Comparison of ENCODE assay signal across 1 cellular context in the genomic region with DNA sequence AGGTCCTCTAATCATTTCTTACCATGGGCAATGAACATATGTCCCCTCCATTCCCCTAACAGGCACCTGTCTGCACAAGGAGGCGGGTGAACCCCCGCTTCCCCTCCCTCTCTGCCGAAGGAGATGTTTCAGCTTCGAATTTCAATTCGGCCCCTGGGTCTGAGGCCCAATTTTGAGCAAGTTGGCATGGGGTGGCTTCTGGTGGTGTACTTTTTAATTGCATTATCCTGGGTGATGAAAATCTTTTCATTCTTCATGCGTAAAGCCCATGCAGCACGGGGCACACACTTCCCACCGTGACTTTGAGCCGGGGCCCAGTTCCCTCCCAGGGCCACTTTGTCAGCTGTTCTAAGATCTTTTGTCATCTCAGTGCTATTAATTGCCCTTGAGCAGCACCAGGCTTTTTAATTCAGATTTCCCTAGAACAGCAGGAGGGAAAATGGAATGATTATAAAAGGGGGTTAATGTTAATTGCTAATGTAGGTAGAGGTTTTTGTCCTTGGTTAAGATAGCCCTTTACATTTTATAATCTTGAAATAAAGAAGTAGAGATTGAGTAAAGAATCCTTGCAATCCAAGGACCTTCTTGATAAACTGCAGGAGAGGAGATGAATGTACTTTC.
TF ChIP-seq lines count a peak whose summit lies in the region.

No MANE protein-coding gene starts in this region.

TF ChIP-seq in GM23338, 12 proteins besides CTCF, POLR2A, EP300 and RAD21 (continued from another document):
- TF ChIP-seq, protein P1, sequence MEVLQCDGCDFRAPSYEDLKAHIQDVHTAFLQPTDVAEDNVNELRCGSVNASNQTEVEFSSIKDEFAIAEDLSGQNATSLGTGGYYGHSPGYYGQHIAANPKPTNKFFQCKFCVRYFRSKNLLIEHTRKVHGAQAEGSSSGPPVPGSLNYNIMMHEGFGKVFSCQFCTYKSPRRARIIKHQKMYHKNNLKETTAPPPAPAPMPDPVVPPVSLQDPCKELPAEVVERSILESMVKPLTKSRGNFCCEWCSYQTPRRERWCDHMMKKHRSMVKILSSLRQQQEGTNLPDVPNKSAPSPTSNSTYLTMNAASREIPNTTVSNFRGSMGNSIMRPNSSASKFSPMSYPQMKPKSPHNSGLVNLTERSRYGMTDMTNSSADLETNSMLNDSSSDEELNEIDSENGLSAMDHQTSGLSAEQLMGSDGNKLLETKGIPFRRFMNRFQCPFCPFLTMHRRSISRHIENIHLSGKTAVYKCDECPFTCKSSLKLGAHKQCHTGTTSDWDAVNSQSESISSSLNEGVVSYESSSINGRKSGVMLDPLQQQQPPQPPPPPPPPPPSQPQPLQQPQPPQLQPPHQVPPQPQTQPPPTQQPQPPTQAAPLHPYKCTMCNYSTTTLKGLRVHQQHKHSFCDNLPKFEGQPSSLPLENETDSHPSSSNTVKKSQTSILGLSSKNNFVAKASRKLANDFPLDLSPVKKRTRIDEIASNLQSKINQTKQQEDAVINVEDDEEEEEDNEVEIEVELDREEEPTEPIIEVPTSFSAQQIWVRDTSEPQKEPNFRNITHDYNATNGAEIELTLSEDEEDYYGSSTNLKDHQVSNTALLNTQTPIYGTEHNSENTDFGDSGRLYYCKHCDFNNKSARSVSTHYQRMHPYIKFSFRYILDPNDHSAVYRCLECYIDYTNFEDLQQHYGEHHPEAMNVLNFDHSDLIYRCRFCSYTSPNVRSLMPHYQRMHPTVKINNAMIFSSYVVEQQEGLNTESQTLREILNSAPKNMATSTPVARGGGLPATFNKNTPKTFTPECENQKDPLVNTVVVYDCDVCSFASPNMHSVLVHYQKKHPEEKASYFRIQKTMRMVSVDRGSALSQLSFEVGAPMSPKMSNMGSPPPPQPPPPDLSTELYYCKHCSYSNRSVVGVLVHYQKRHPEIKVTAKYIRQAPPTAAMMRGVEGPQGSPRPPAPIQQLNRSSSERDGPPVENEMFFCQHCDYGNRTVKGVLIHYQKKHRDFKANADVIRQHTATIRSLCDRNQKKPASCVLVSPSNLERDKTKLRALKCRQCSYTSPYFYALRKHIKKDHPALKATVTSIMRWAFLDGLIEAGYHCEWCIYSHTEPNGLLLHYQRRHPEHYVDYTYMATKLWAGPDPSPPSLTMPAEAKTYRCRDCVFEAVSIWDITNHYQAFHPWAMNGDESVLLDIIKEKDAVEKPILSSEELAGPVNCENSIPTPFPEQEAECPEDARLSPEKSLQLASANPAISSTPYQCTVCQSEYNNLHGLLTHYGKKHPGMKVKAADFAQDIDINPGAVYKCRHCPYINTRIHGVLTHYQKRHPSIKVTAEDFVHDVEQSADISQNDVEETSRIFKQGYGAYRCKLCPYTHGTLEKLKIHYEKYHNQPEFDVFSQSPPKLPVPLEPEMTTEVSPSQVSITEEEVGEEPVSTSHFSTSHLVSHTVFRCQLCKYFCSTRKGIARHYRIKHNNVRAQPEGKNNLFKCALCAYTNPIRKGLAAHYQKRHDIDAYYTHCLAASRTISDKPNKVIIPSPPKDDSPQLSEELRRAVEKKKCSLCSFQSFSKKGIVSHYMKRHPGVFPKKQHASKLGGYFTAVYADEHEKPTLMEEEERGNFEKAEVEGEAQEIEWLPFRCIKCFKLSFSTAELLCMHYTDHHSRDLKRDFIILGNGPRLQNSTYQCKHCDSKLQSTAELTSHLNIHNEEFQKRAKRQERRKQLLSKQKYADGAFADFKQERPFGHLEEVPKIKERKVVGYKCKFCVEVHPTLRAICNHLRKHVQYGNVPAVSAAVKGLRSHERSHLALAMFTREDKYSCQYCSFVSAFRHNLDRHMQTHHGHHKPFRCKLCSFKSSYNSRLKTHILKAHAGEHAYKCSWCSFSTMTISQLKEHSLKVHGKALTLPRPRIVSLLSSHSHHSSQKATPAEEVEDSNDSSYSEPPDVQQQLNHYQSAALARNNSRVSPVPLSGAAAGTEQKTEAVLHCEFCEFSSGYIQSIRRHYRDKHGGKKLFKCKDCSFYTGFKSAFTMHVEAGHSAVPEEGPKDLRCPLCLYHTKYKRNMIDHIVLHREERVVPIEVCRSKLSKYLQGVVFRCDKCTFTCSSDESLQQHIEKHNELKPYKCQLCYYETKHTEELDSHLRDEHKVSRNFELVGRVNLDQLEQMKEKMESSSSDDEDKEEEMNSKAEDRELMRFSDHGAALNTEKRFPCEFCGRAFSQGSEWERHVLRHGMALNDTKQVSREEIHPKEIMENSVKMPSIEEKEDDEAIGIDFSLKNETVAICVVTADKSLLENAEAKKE (CRISPR knock-in tag; IDR thresholded peaks at IDR 0.05): no peak
